In genomic region chr5:63408984-63409383, GRCh38 we compare ENCODE assay signal across 25 cellular contexts.
"Had no signal": no experiment of that assay in that cellular context is flagged by ENCODE, and none has a peak within 500 bp of the region (broad histone marks: within the 10 kb centered on the region; RNA-seq: fewer than 3 reads in every experiment).

No MANE protein-coding gene starts in this region.

- H3K27ac ChIP-seq: colonic mucosa, coronary artery, dorsolateral prefrontal cortex, epithelial cell of prostate, esophagus muscularis mucosa, esophagus squamous epithelium, foreskin keratinocyte, gastrocnemius medialis, gastroesophageal sphincter, heart left ventricle, heart right ventricle had no signal

- H3K4me3 Mint-ChIP-seq: dendritic cell treated with granulocyte-macrophage colony-stimulating factor and Interleukin-4, amounts not matched to agents 40 ng/mL and 50 ng/mL, for 4 days; effector memory CD8-positive, alpha-beta T cell; endodermal cell had no signal

- H3K9me3 ChIP-seq: colonic mucosa, esophagus muscularis mucosa, esophagus squamous epithelium, gastrocnemius medialis, gastroesophageal sphincter, heart left ventricle, heart right ventricle had no signal

- H3K4me1 ChIP-seq: colonic mucosa, esophagus muscularis mucosa, esophagus squamous epithelium, foreskin keratinocyte, gastrocnemius medialis, gastroesophageal sphincter, heart left ventricle, heart right ventricle had no signal

- H3K27ac Mint-ChIP-seq: dendritic cell treated with granulocyte-macrophage colony-stimulating factor and Interleukin-4, amounts not matched to agents 40 ng/mL and 50 ng/mL, for 4 days; effector memory CD8-positive, alpha-beta T cell; endodermal cell had no signal

- H3K27me3 Mint-ChIP-seq: dendritic cell treated with granulocyte-macrophage colony-stimulating factor and Interleukin-4, amounts not matched to agents 40 ng/mL and 50 ng/mL, for 4 days; effector memory CD8-positive, alpha-beta T cell had no signal

- ATAC-seq: effector memory CD8-positive, alpha-beta T cell; esophagus mucosa; foreskin keratinocyte; gastrocnemius medialis; gastroesophageal sphincter; heart left ventricle; heart right ventricle had no signal

- H3K27me3 ChIP-seq: colonic mucosa, esophagus muscularis mucosa, esophagus squamous epithelium, foreskin keratinocyte, gastrocnemius medialis, gastroesophageal sphincter, heart left ventricle had no signal

- H3K4me1 Mint-ChIP-seq: endodermal cell had no signal

- DNase-seq: colonic mucosa; cortex of kidney; dermis blood vessel endothelial cell; dorsolateral prefrontal cortex; effector CD4-positive, alpha-beta T cell; effector CD8-positive, alpha-beta T cell; effector memory CD4-positive, alpha-beta T cell; effector memory CD8-positive, alpha-beta T cell; endodermal cell; erythroblast; esophagus squamous epithelium; foreskin fibroblast; foreskin keratinocyte; foreskin melanocyte; gastrocnemius medialis; glutamatergic neuron; head of caudate nucleus; heart left ventricle; heart right ventricle had no signal

- H3K4me3 ChIP-seq: colonic mucosa, coronary artery, dorsolateral prefrontal cortex, esophagus muscularis mucosa, esophagus squamous epithelium, gastrocnemius medialis, gastroesophageal sphincter, heart left ventricle, heart right ventricle had no signal

- H3K36me3 ChIP-seq: colonic mucosa, esophagus muscularis mucosa, esophagus squamous epithelium, gastrocnemius medialis, gastroesophageal sphincter, heart left ventricle, heart right ventricle had no signal

- H3K9me3 Mint-ChIP-seq: dendritic cell treated with granulocyte-macrophage colony-stimulating factor and Interleukin-4, amounts not matched to agents 40 ng/mL and 50 ng/mL, for 4 days; endodermal cell had no signal
